Comparison of ENCODE assay signal across 13 cellular contexts in the genomic region with DNA sequence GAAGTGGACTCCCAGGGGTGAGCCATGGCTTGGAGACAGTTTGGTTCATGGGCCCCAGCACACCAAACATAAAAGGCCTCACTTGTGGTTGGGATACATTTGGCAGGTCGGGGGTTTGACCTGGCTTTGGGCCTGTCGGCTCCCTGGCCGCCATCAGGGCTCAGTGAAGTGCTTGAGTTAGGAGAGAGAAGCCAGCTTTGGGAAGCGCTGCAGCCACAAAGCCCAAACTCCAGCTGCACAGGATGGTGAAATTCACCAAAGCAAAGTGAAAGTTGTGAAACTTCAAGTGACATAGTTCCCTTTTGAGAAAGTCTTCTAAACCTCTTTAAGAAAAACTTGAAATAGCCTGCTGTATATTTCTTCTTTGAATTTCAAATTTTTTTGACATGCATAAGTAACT. TPM values are rescaled to one million over a fixed set of nuclear protein-coding genes. Genes with fewer than 3 reads are reported as not detected.
A peak's percentile ranks its signal among the peaks of the same experiment; 100 is the strongest.
DNase-seq lines count a peak whose midpoint lies in the region; ATAC-seq and TF ChIP-seq lines count a peak whose summit lies in the region.
"Had no signal": no experiment of that assay in that cellular context is flagged by ENCODE, and none has a peak within 500 bp of the region (broad histone marks: within the 10 kb centered on the region; RNA-seq: fewer than 3 reads in every experiment).

No MANE protein-coding gene starts in this region.

- TF ChIP-seq CTCF in CD14-positive monocyte (IDR thresholded peaks at IDR 0.05), result no peak
- TF ChIP-seq CTCF in HL-60 (IDR thresholded peaks at IDR 0.05; ENCODE audit: insufficient read depth, low read length), result no peak
- no peak for TF ChIP-seq CTCF in cardiac fibroblast (IDR thresholded peaks at IDR 0.05; ENCODE audit: low read depth, low read length)
- TF ChIP-seq CTCF in endodermal cell (conservative IDR thresholded peaks at IDR 0.05), result no peak

- H3K4me2 ChIP-seq in mesendoderm (ENCODE audit: low read length), result no peak overlapping the region

- no peak overlapping the region for H2AK5ac ChIP-seq in mesendoderm (ENCODE audit: low read length)

- H3K56ac ChIP-seq in mesendoderm (ENCODE audit: low read length), result no peak overlapping the region

- no peak overlapping the region for H4K5ac ChIP-seq in mesendoderm (ENCODE audit: low read length)

- H3K9me3 Mint-ChIP-seq in CD14-positive monocyte (no peaks in the 10 kb centered on the region), naive B cell (no peaks in the 10 kb centered on the region), endodermal cell (peaks cover 11% of the 10 kb centered on the region)
- H3K9me3 Mint-ChIP-seq: stimulated activated naive CD8-positive, alpha-beta T cell treated with anti-CD3 and anti-CD28 coated beads, Interleukin-15, Interleukin-2, amounts not matched to agents 100 ng/mL and 50 ng/mL, for 24 hours had no signal

- no peaks in the 10 kb centered on the region for H3K27me3 ChIP-seq in HL-60 (ENCODE audit: insufficient read depth, poor library complexity, severe bottlenecking)
- H3K27me3 ChIP-seq in mesendoderm (ENCODE audit: insufficient read depth, low read length, poor library complexity), result no peaks in the 10 kb centered on the region
- no peaks in the 10 kb centered on the region for H3K27me3 ChIP-seq in endodermal cell (ENCODE audit: control insufficient read depth, insufficient read depth, low read length, poor library complexity, severe bottlenecking)

- H3K4me3 ChIP-seq in HL-60 (replicated peaks; ENCODE audit: insufficient read depth, low read length) (no peak overlapping the region), cardiac fibroblast (replicated peaks in 1 of 2; ENCODE audit: low read depth in 2 of 2, low read length in 2 of 2) (no peak overlapping the region), mesendoderm (ENCODE audit: low read length) (no peak overlapping the region), endodermal cell (ENCODE audit: low read length) (no peak overlapping the region)

- H3K9me3 ChIP-seq in endodermal cell (ENCODE audit: control insufficient read depth, low read length), result peaks cover 10% of the 10 kb centered on the region

- H3K23ac ChIP-seq in mesendoderm (ENCODE audit: low read length), result no peak overlapping the region

- DNase-seq in CD14-positive monocyte (ENCODE audit: low spot score) (peak; percentile 72), HL-60 (ENCODE audit: low read depth in 1 of 2, low spot score in 1 of 2) (peak; percentile 89 to 92), cardiac fibroblast (ENCODE audit: low read depth in 2 of 2) (peak; percentile 33 to 46), naive B cell (no peak), NCI-H1417 (lab: John Stamatoyannopoulos, UW) (no peak), amniotic stem cell (lab: John Stamatoyannopoulos, UW) (no peak), mesendoderm (no peak), endodermal cell (no peak)
- DNase-seq: activated gamma-delta T cell treated with Interleukin-2 at 50 U/mL for 16 hours; effector CD4-positive, alpha-beta T cell; small intestine had no signal

- no peaks in the 10 kb centered on the region for H3K79me1 ChIP-seq in mesendoderm (ENCODE audit: low read length)

- H2BK15ac ChIP-seq in mesendoderm (replicated peaks; ENCODE audit: low read depth), result no peak overlapping the region

- H3K9ac ChIP-seq in mesendoderm (ENCODE audit: low read length), result no peak overlapping the region
- H3K9ac ChIP-seq in endodermal cell (ENCODE audit: extremely low read depth, low read length, poor library complexity, severe bottlenecking), result no peak overlapping the region

- H2BK120ac ChIP-seq in mesendoderm (ENCODE audit: low read depth, low read length), result no peak overlapping the region

- H3K27me3 Mint-ChIP-seq in CD14-positive monocyte (ENCODE audit: low read depth in 3 of 3) (peaks cover 0 to 5% (median 2%) of the 10 kb centered on the region in 3 donors), naive B cell (no peaks in the 10 kb centered on the region), endodermal cell (ENCODE audit: insufficient read depth) (no peaks in the 10 kb centered on the region)
- H3K27me3 Mint-ChIP-seq: stimulated activated naive CD8-positive, alpha-beta T cell treated with anti-CD3 and anti-CD28 coated beads, Interleukin-15, Interleukin-2, amounts not matched to agents 100 ng/mL and 50 ng/mL, for 24 hours had no signal

- H3K4ac ChIP-seq in mesendoderm (ENCODE audit: low read depth, low read length), result no peak overlapping the region

- H3K27ac ChIP-seq in HL-60 (replicated peaks), result peak overlapping the region; percentile 77
- H3K27ac ChIP-seq in mesendoderm (ENCODE audit: low read depth, low read length), result no peak overlapping the region
- H3K27ac ChIP-seq in endodermal cell (ENCODE audit: low read depth, low read length), result no peak overlapping the region

- WGBS in mesendoderm (ENCODE audit: extremely low coverage, insufficient coverage, low lambda C conversion rate), result no CpG with 5 or more reads among the region's 4 CpGs
- 42% methylated on average over 4 of the region's 4 CpGs; no CpG with 5 or more reads in 1 of the 2 experiments for WGBS in endodermal cell (ENCODE audit: insufficient coverage in 1 of 2, insufficient read length in 1 of 2), 2 experiments

- H3K4me3 Mint-ChIP-seq in CD14-positive monocyte (peak overlapping the region; percentile 72 to 91), naive B cell (peak overlapping the region in 7 of 8 donors; percentile 36 to 82 (median 47)), endodermal cell (no peak overlapping the region)
- H3K4me3 Mint-ChIP-seq: stimulated activated naive CD8-positive, alpha-beta T cell treated with anti-CD3 and anti-CD28 coated beads, Interleukin-15, Interleukin-2, amounts not matched to agents 100 ng/mL and 50 ng/mL, for 24 hours had no signal

- H2BK5ac ChIP-seq in mesendoderm (ENCODE audit: low read length), result no peak overlapping the region

- H3K4me1 ChIP-seq in mesendoderm (ENCODE audit: control insufficient read depth, low read depth, low read length), result no peaks in the 10 kb centered on the region
- H3K4me1 ChIP-seq in endodermal cell (ENCODE audit: control insufficient read depth, insufficient read depth, low read length), result peaks cover 5% of the 10 kb centered on the region

- H3K36me3 ChIP-seq in mesendoderm (ENCODE audit: control insufficient read depth, insufficient read depth, low read length) (no peaks in the 10 kb centered on the region), endodermal cell (ENCODE audit: control insufficient read depth, insufficient read depth, low read length) (no peaks in the 10 kb centered on the region)

- H3K27ac Mint-ChIP-seq in CD14-positive monocyte (peak overlapping the region; percentile 94 to 100 (median 99)), naive B cell (peak overlapping the region in 5 of 6 donors; percentile 25 to 81 (median 68)), endodermal cell (no peak overlapping the region)
- H3K27ac Mint-ChIP-seq: stimulated activated naive CD8-positive, alpha-beta T cell treated with anti-CD3 and anti-CD28 coated beads, Interleukin-15, Interleukin-2, amounts not matched to agents 100 ng/mL and 50 ng/mL, for 24 hours had no signal

- no peak overlapping the region for H4K8ac ChIP-seq in mesendoderm (ENCODE audit: low read depth, low read length)

- peaks cover 8 to 34% of the 10 kb centered on the region in 2 donors for H3K36me3 Mint-ChIP-seq in CD14-positive monocyte
- H3K36me3 Mint-ChIP-seq in naive B cell, result peaks cover 9 to 19% of the 10 kb centered on the region in 2 donors
- peaks cover 23% of the 10 kb centered on the region for H3K36me3 Mint-ChIP-seq in endodermal cell (ENCODE audit: low read depth)

- H3K4me1 Mint-ChIP-seq in CD14-positive monocyte (peaks cover 97% of the 10 kb centered on the region), naive B cell (peaks cover 61 to 70% (median 68%) of the 10 kb centered on the region in 3 donors), endodermal cell (peaks cover 12% of the 10 kb centered on the region)

- H3K79me2 ChIP-seq in mesendoderm (ENCODE audit: control insufficient read depth, insufficient read depth, low read length), result no peaks in the 10 kb centered on the region

- no peak overlapping the region for H3K18ac ChIP-seq in mesendoderm (ENCODE audit: low read length)

- ATAC-seq in naive B cell (ENCODE audit: low read depth in 2 of 2), result no peak

- intact Hi-C loops in CD14-positive monocyte (cut with micrococcal nuclease), result loop anchor here (1.0 to 5.0 kb wide), 2 partner anchors 31 to 34 kb away; no protein-coding TSS in a partner anchor

RNA-seq across cellular contexts. Expression of gene SLC46A2, which starts 27.5 kb away (rescaled TPM):
- polyA plus RNA-seq in CD14-positive monocyte, result 10 to 100 TPM; 45.1 to 87.0 TPM
- polyA plus RNA-seq in naive B cell (ENCODE audit: low read depth in 6 of 6), result under 1 TPM in 3 of 6 donors, not detected in 3; 0.14 to 0.22 (median 0.21) TPM
- 0.01 TPM for polyA plus RNA-seq in mesendoderm (2013, experiment 1 of 2)
- not detected for polyA plus RNA-seq in mesendoderm (2013, experiment 2 of 2)
- total RNA-seq in endodermal cell, result not detected
- polyA plus RNA-seq in endodermal cell (2013, experiment 1 of 2), result not detected
- polyA plus RNA-seq in endodermal cell (2013, experiment 2 of 2), result not detected
- total RNA-seq: NCI-H460 had no signal

Comparison
In these comparisons a context has a peak if more than half of its experiments do, and no peak if none do; other contexts are left out.
1. DNase-seq: peak in CD14-positive monocyte (single experiment), HL-60 (2 of 2) and cardiac fibroblast (2 of 2); none in naive B cell (single experiment), NCI-H1417 (0 of 3), amniotic stem cell (single experiment), mesendoderm (single experiment) and endodermal cell (single experiment).
2. RNA of gene SLC46A2, which starts 27.5 kb away (polyA plus RNA-seq): 45.1 to 87.0 TPM in CD14-positive monocyte; 0.14 to 0.22 TPM in naive B cell; every median in the first group is over 10 times any median in the second.